ENCODE assay signal across 21 cellular contexts in genomic region chr1:216846339-216846738, GRCh38.
DNase-seq lines count a peak whose midpoint lies in the region; ATAC-seq and TF ChIP-seq lines count a peak whose summit lies in the region.
"Had no signal": no experiment of that assay in that cellular context is flagged by ENCODE, and none has a peak within 500 bp of the region (broad histone marks: within the 10 kb centered on the region; RNA-seq: fewer than 3 reads in every experiment).

No MANE protein-coding gene starts in this region.

- H3K4me2 ChIP-seq in trophoblast cell (ENCODE audit: low read length) = no peak overlapping the region
- H3K4me2 ChIP-seq: A549, BLaER1 had no signal

- ATAC-seq in SK-N-SH treated with all-trans-retinoic acid at 6 μM for 48 hours = no peak
- ATAC-seq: A549 had no signal

- H3K36me3 ChIP-seq in trophoblast cell (ENCODE audit: control insufficient read depth in 1 of 2, insufficient read depth in 2 of 2, low read length in 2 of 2) (no peaks in the 10 kb centered on the region), esophagus squamous epithelium (no peaks in the 10 kb centered on the region)
- H3K36me3 ChIP-seq: BLaER1 had no signal

- H3K79me1 ChIP-seq in trophoblast cell (ENCODE audit: low read length) = peaks cover 2% of the 10 kb centered on the region

- no peak for TF ChIP-seq CTCF in esophagus squamous epithelium (IDR thresholded peaks at IDR 0.05)

- intact Hi-C loops in esophagus squamous epithelium (cut with DNase I) = no loop called here

- H3K14ac ChIP-seq in trophoblast cell (ENCODE audit: low read length) = no peak overlapping the region

- DNase-seq in NCI-H1694 treated with DMSO at 0.1 percent for 48 hours (lab: John Stamatoyannopoulos, UW) (peak; percentile 22), NCI-H1694 (lab: John Stamatoyannopoulos, UW) (no peak), EL (peak; percentile 10), trophoblast cell (peak; percentile 52 to 69), esophagus squamous epithelium (lab: John Stamatoyannopoulos, UW) (no peak), kidney tubule cell (ENCODE audit: low spot score) (no peak), GOT3 (lab: John Stamatoyannopoulos, UW) (no peak)
- DNase-seq: AML-193; C1 segment of cervical spinal cord; CD4-positive, alpha-beta memory T cell; CD4-positive, CD25-positive, alpha-beta regulatory T cell; CD8-positive, alpha-beta memory T cell; COR-L47; DMS53; DMS79; DND-41; GF-D8 had no signal

- H3K4me1 ChIP-seq in trophoblast cell (ENCODE audit: control insufficient read depth in 1 of 2, insufficient read depth in 2 of 2, low read length in 2 of 2) (peaks cover 3 to 5% of the 10 kb centered on the region in 2 experiments), esophagus squamous epithelium (no peaks in the 10 kb centered on the region)
- H3K4me1 ChIP-seq: A549, BLaER1 had no signal

- H2AFZ ChIP-seq in trophoblast cell (ENCODE audit: insufficient read depth, low read length, poor library complexity) = no peak overlapping the region

- no peak overlapping the region for H3K9ac ChIP-seq in trophoblast cell (ENCODE audit: low read length)
- H3K9ac ChIP-seq: BLaER1 had no signal

- no peak overlapping the region for H2BK12ac ChIP-seq in trophoblast cell (ENCODE audit: low read length)

- H3K9me3 ChIP-seq in trophoblast cell (ENCODE audit: insufficient read depth, low read depth, low read length) = no peaks in the 10 kb centered on the region
- H3K9me3 ChIP-seq in esophagus squamous epithelium = no peaks in the 10 kb centered on the region
- H3K9me3 ChIP-seq: A549, BLaER1 had no signal

- no peak overlapping the region for H3K4me3 ChIP-seq in trophoblast cell (ENCODE audit: low read depth, low read length)
- no peak overlapping the region for H3K4me3 ChIP-seq in esophagus squamous epithelium
- H3K4me3 ChIP-seq: A549, BLaER1 had no signal

- H3K4ac ChIP-seq in trophoblast cell (ENCODE audit: low read depth, low read length) = no peak overlapping the region

- H4K91ac ChIP-seq in trophoblast cell (ENCODE audit: low read depth, low read length) = no peak overlapping the region

- no peak overlapping the region for H3K27ac ChIP-seq in trophoblast cell (ENCODE audit: low read depth, low read length)
- no peak overlapping the region for H3K27ac ChIP-seq in esophagus squamous epithelium
- H3K27ac ChIP-seq: 22Rv1, A549, BLaER1 had no signal

- no peak overlapping the region for H4K12ac ChIP-seq in trophoblast cell (ENCODE audit: low read depth, low read length)

- no peak overlapping the region for H3K18ac ChIP-seq in trophoblast cell (ENCODE audit: low read length)

- no peak overlapping the region for H2BK120ac ChIP-seq in trophoblast cell (ENCODE audit: insufficient read depth, low read length, poor library complexity)

- H2AK5ac ChIP-seq in trophoblast cell (ENCODE audit: low read length) = no peak overlapping the region

- H2BK5ac ChIP-seq in trophoblast cell (ENCODE audit: low read depth, low read length, poor library complexity) = no peak overlapping the region

- H3K27me3 ChIP-seq in trophoblast cell (ENCODE audit: insufficient read depth, low read length) = no peaks in the 10 kb centered on the region
- H3K27me3 ChIP-seq in esophagus squamous epithelium = no peaks in the 10 kb centered on the region
- H3K27me3 ChIP-seq: BLaER1 had no signal

- no peak for TF ChIP-seq POLR2A in esophagus squamous epithelium (IDR thresholded peaks at IDR 0.05)

- H3K23ac ChIP-seq in trophoblast cell (ENCODE audit: low read length) = no peak overlapping the region

- no peak overlapping the region for H4K8ac ChIP-seq in trophoblast cell (ENCODE audit: low read depth, low read length)

- H3K79me2 ChIP-seq in trophoblast cell (ENCODE audit: control insufficient read depth, insufficient read depth, low read length, poor library complexity) = no peaks in the 10 kb centered on the region

- no CpG with 5 or more reads among the region's 4 CpGs for WGBS in trophoblast cell (ENCODE audit: extremely low coverage, insufficient coverage, insufficient read length)
- 79 to 88% methylated on average over 4 of the region's 4 CpGs for WGBS in esophagus squamous epithelium, 2 donors

TF ChIP-seq in SK-N-SH treated with all-trans-retinoic acid at 6 μM for 48 hours, 23 proteins besides CTCF, POLR2A, EP300 and RAD21:
- TF ChIP-seq RARB (CRISPR knock-in tag; IDR thresholded peaks at IDR 0.05) = no peak
- peak; percentile 36; the same call in 1 of the 2 replicates for TF ChIP-seq TCF4 (CRISPR knock-in tag; IDR thresholded peaks at IDR 0.05; ENCODE audit: borderline replicate concordance)
- TF ChIP-seq PATZ1 (CRISPR knock-in tag; IDR thresholded peaks at IDR 0.05; ENCODE audit: borderline replicate concordance) = no peak
- TF ChIP-seq TOX (CRISPR knock-in tag; IDR thresholded peaks at IDR 0.05; ENCODE audit: borderline replicate concordance) = no peak
- TF ChIP-seq, protein P1, sequence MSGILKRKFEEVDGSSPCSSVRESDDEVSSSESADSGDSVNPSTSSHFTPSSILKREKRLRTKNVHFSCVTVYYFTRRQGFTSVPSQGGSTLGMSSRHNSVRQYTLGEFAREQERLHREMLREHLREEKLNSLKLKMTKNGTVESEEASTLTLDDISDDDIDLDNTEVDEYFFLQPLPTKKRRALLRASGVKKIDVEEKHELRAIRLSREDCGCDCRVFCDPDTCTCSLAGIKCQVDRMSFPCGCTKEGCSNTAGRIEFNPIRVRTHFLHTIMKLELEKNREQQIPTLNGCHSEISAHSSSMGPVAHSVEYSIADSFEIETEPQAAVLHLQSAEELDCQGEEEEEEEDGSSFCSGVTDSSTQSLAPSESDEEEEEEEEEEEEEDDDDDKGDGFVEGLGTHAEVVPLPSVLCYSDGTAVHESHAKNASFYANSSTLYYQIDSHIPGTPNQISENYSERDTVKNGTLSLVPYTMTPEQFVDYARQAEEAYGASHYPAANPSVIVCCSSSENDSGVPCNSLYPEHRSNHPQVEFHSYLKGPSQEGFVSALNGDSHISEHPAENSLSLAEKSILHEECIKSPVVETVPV (CRISPR knock-in tag; IDR thresholded peaks at IDR 0.05) = no peak

Comparison
In these comparisons a context has a peak if more than half of its experiments do, and no peak if none do; other contexts are left out.
1. DNase-seq: peak in NCI-H1694 treated with DMSO at 0.1 percent for 48 hours (single experiment), EL (single experiment) and trophoblast cell (2 of 2); none in NCI-H1694 (single experiment), esophagus squamous epithelium (single experiment), kidney tubule cell (single experiment) and GOT3 (single experiment).